In genomic region chr7:26044320-26044719, GRCh38 we compare ENCODE assay signal across 35 cellular contexts.
"Had no signal": no experiment of that assay in that cellular context is flagged by ENCODE, and none has a peak within 500 bp of the region (broad histone marks: within the 10 kb centered on the region; RNA-seq: fewer than 3 reads in every experiment).

No MANE protein-coding gene starts in this region.

- H3K4me3 ChIP-seq: MG63 had no signal

- DNase-seq: Karpas-422, Kasumi-1, MG63, MM.1S, NCI-H1048, NCI-H1092, NCI-H1092 treated with DMSO at 0.1 percent for 48 hours, NCI-H1105, NCI-H1105 treated with DMSO at 0.1 percent for 48 hours, NCI-H1417, NCI-H1417 treated with DMSO at 0.1 percent for 48 hours, NCI-H1436, NCI-H1436 treated with DMSO at 0.1 percent for 48 hours, NCI-H146, NCI-H1694, NCI-H1694 treated with DMSO at 0.1 percent for 48 hours, NCI-H187, NCI-H187 treated with DMSO at 0.1 percent for 48 hours, NCI-H1930, NCI-H2029, NCI-H2029 treated with DMSO at 0.1 percent for 48 hours, NCI-H2081, NCI-H2081 treated with DMSO at 0.1 percent for 48 hours, NCI-H2107, NCI-H2171, NCI-H2171 treated with DMSO at 0.1 percent for 48 hours, NCI-H2227 treated with DMSO at 0.1 percent for 48 hours, NCI-H226, NCI-H345, NCI-H446, NCI-H446 treated with DMSO at 0.1 percent for 48 hours, NCI-H510A, NCI-H510A treated with DMSO at 0.1 percent for 48 hours, NCI-H524, NCI-H524 treated with DMSO at 0.1 percent for 48 hours had no signal

- H3K36me3 ChIP-seq: MG63 had no signal

- H3K9me3 ChIP-seq: MG63 had no signal
